In genomic region chr9:112242147-112242804, GRCh38 we compare ENCODE assay signal across 17 cellular contexts.
DNase-seq lines count a peak whose midpoint lies in the region; ATAC-seq, FAIRE-seq and TF ChIP-seq lines count a peak whose summit lies in the region.
"Had no signal": no experiment of that assay in that cellular context is flagged by ENCODE, and none has a peak within 500 bp of the region (broad histone marks: within the 10 kb centered on the region; RNA-seq: fewer than 3 reads in every experiment).

No MANE protein-coding gene starts in this region.

- CTCF ChIA-PET in WTC11 (lab: Charles Lee), result no interaction called here
- CTCF ChIA-PET in CD4-positive, alpha-beta memory T cell (lab: Charles Lee; ENCODE audit: partially characterized antibody), result interaction anchor here (1.7 kb wide), 1 partner anchor 17 kb away, joined by 4 read pairs; no protein-coding TSS in a partner anchor

- H3K27ac ChIP-seq in 22Rv1, result 0 out of 2 replicates have a peak overlapping the region, but pooled peaks have one; percentile 2
- no peak overlapping the region for H3K27ac ChIP-seq in CD4-positive, alpha-beta memory T cell (ENCODE audit: low read depth, low read length)
- H3K27ac ChIP-seq: A549, C4-2B had no signal

- no peaks in the 10 kb centered on the region for H3K36me3 ChIP-seq in CD4-positive, alpha-beta memory T cell (ENCODE audit: insufficient read depth, low read length)
- H3K36me3 ChIP-seq: BE2C had no signal

- ATAC-seq in WTC11 (no peak), left colon (peak; percentile 42), HG03442 (IDR thresholded peaks at IDR 0.05; ENCODE audit: unreplicated experiment) (no peak)
- ATAC-seq: A549 had no signal

- no peaks in the 10 kb centered on the region for H3K4me1 ChIP-seq in CD4-positive, alpha-beta memory T cell (ENCODE audit: insufficient read depth, low read length)
- H3K4me1 ChIP-seq: BE2C, Caco-2 had no signal

- no peak overlapping the region for H3K4me3 Mint-ChIP-seq in WTC11
- no peak overlapping the region for H3K4me3 Mint-ChIP-seq in CD4-positive, alpha-beta memory T cell
- H3K4me3 Mint-ChIP-seq: CD8-positive, alpha-beta memory T cell; HFFc6 had no signal

- DNase-seq in GM19239 (ENCODE audit: insufficient read length, low spot score) (no peak), WTC11 (ENCODE audit: low spot score) (no peak), left colon (no peak), NCI-H82 (lab: John Stamatoyannopoulos, UW) (no peak), KBM-7 (no peak)
- DNase-seq in CD4-positive, alpha-beta memory T cell, result no peak
- DNase-seq: BE2C; Caco-2; CD8-positive, alpha-beta memory T cell; DND-41; GF-D8 had no signal

- FAIRE-seq in GM19239 (lab: Jason Lieb, UNC), result peak; percentile 8
- FAIRE-seq: A549, HTR-8/SVneo had no signal

- H3K4me3 ChIP-seq in CD4-positive, alpha-beta memory T cell (ENCODE audit: low read length in 2 of 2), result no peak overlapping the region
- H3K4me3 ChIP-seq: A549 had no signal

- H3K9me3 ChIP-seq in CD4-positive, alpha-beta memory T cell (ENCODE audit: control insufficient read depth in 1 of 2, low read length in 2 of 2), result no peaks in the 10 kb centered on the region
- H3K9me3 ChIP-seq: A549, BE2C, Caco-2 had no signal

- H3K27me3 Mint-ChIP-seq in WTC11 (ENCODE audit: low read depth), result no peaks in the 10 kb centered on the region
- H3K27me3 Mint-ChIP-seq in CD4-positive, alpha-beta memory T cell, result no peaks in the 10 kb centered on the region
- H3K27me3 Mint-ChIP-seq: CD8-positive, alpha-beta memory T cell had no signal

- peaks cover 6% of the 10 kb centered on the region for H3K36me3 Mint-ChIP-seq in WTC11
- peaks cover 46 to 49% of the 10 kb centered on the region in 2 donors for H3K36me3 Mint-ChIP-seq in CD4-positive, alpha-beta memory T cell

- in situ Hi-C loops in KBM-7 (cut with MboI; ENCODE audit: low pct_unique_long_range_greater_than_20kb, low sequenced_read_pairs), result no loop called here

- no peaks in the 10 kb centered on the region for H3K27me3 ChIP-seq in CD4-positive, alpha-beta memory T cell (ENCODE audit: insufficient read depth, low read length)
- H3K27me3 ChIP-seq: BE2C had no signal

- H3K9me3 Mint-ChIP-seq in WTC11, result no peaks in the 10 kb centered on the region
- H3K9me3 Mint-ChIP-seq in CD4-positive, alpha-beta memory T cell, result peaks cover 0 to 4% (median 0%) of the 10 kb centered on the region in 8 donors
- H3K9me3 Mint-ChIP-seq: CD8-positive, alpha-beta memory T cell; HFFc6 had no signal

- peaks cover 13% of the 10 kb centered on the region for H3K4me1 Mint-ChIP-seq in WTC11
- peaks cover 2 to 11% (median 7%) of the 10 kb centered on the region in 4 donors for H3K4me1 Mint-ChIP-seq in CD4-positive, alpha-beta memory T cell

- no peak overlapping the region for H3K27ac Mint-ChIP-seq in WTC11
- H3K27ac Mint-ChIP-seq in CD4-positive, alpha-beta memory T cell, result peak overlapping the region in 2 of 7 donors; percentile 18 to 25

- intact Hi-C loops in left colon (cut with DNase I, micrococcal nuclease), result no loop called here
- intact Hi-C loops in CD4-positive, alpha-beta memory T cell (cut with micrococcal nuclease), result no loop called here

- POLR2A ChIA-PET in WTC11 (lab: Charles Lee), result no interaction called here
- POLR2A ChIA-PET in CD4-positive, alpha-beta memory T cell (lab: Charles Lee; ENCODE audit: partially characterized antibody), result no interaction called here

- TF ChIP-seq CTCF in 22Rv1 (IDR thresholded peaks at IDR 0.05), result no peak
- TF ChIP-seq CTCF in WTC11 (IDR thresholded peaks at IDR 0.05), result no peak

TF ChIP-seq in WTC11, 78 proteins besides CTCF, POLR2A, EP300 and RAD21:
- TF ChIP-seq SP1 (CRISPR knock-in tag; conservative IDR thresholded peaks at IDR 0.05) (no peak), ZNF121 (CRISPR knock-in tag; IDR thresholded peaks at IDR 0.05) (0 out of 2 replicates have a peak, but pooled peaks have one; percentile 77)
